1 cellular context compared by ENCODE assay signal in the genomic region with DNA sequence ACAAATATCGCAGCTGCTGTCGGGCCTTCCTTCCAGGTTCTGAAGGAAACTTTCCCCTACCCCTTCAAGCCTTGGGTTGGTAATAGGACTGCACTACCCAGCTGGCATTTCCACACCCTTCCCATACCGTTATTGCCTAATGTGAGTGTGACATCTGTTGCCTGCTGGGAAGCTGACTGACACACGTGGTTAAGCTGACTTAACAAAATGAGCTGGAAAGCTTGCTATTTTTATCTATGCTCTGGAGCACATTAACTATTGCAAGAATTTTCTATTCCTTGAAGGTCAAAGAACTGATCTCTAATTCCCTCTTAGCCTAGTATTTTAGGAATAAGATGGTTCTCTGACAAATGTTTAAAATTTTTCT.
TF ChIP-seq lines count a peak whose summit lies in the region.

No MANE protein-coding gene starts in this region.

TF ChIP-seq in HepG2, 621 proteins besides CTCF, POLR2A, EP300 and RAD21 (continued from another document):
- TF ChIP-seq, protein P1, sequence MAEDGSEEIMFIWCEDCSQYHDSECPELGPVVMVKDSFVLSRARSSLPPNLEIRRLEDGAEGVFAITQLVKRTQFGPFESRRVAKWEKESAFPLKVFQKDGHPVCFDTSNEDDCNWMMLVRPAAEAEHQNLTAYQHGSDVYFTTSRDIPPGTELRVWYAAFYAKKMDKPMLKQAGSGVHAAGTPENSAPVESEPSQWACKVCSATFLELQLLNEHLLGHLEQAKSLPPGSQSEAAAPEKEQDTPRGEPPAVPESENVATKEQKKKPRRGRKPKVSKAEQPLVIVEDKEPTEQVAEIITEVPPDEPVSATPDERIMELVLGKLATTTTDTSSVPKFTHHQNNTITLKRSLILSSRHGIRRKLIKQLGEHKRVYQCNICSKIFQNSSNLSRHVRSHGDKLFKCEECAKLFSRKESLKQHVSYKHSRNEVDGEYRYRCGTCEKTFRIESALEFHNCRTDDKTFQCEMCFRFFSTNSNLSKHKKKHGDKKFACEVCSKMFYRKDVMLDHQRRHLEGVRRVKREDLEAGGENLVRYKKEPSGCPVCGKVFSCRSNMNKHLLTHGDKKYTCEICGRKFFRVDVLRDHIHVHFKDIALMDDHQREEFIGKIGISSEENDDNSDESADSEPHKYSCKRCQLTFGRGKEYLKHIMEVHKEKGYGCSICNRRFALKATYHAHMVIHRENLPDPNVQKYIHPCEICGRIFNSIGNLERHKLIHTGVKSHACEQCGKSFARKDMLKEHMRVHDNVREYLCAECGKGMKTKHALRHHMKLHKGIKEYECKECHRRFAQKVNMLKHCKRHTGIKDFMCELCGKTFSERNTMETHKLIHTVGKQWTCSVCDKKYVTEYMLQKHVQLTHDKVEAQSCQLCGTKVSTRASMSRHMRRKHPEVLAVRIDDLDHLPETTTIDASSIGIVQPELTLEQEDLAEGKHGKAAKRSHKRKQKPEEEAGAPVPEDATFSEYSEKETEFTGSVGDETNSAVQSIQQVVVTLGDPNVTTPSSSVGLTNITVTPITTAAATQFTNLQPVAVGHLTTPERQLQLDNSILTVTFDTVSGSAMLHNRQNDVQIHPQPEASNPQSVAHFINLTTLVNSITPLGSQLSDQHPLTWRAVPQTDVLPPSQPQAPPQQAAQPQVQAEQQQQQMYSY (CRISPR knock-in tag; IDR thresholded peaks at IDR 0.05) = no peak
- TF ChIP-seq FOXC1 (CRISPR knock-in tag; IDR thresholded peaks at IDR 0.05; ENCODE audit: borderline replicate concordance) = no peak
- TF ChIP-seq, protein P2, sequence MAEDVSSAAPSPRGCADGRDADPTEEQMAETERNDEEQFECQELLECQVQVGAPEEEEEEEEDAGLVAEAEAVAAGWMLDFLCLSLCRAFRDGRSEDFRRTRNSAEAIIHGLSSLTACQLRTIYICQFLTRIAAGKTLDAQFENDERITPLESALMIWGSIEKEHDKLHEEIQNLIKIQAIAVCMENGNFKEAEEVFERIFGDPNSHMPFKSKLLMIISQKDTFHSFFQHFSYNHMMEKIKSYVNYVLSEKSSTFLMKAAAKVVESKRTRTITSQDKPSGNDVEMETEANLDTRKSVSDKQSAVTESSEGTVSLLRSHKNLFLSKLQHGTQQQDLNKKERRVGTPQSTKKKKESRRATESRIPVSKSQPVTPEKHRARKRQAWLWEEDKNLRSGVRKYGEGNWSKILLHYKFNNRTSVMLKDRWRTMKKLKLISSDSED (CRISPR knock-in tag; IDR thresholded peaks at IDR 0.05) = no peak
- TF ChIP-seq ZNF83 (CRISPR knock-in tag; IDR thresholded peaks at IDR 0.05; ENCODE audit: borderline replicate concordance) = no peak
- TF ChIP-seq HDAC6 (IDR thresholded peaks at IDR 0.05; ENCODE audit: low read depth, low read length) = no peak
- TF ChIP-seq ZNF446 (CRISPR knock-in tag; IDR thresholded peaks at IDR 0.05) = no peak
- TF ChIP-seq PLRG1 (conservative IDR thresholded peaks at IDR 0.05) = no peak
- no peak for TF ChIP-seq NCOA2 (CRISPR knock-in tag; IDR thresholded peaks at IDR 0.05)
- TF ChIP-seq ZFP36L1 (CRISPR knock-in tag; IDR thresholded peaks at IDR 0.05) = no peak
- no peak for TF ChIP-seq GABPB1 (CRISPR knock-in tag; IDR thresholded peaks at IDR 0.05)
- no peak for TF ChIP-seq HDAC1 (CRISPR knock-in tag; IDR thresholded peaks at IDR 0.05)
- TF ChIP-seq ZNF790 (CRISPR knock-in tag; IDR thresholded peaks at IDR 0.05; ENCODE audit: borderline replicate concordance) = no peak
